In the genomic region with DNA sequence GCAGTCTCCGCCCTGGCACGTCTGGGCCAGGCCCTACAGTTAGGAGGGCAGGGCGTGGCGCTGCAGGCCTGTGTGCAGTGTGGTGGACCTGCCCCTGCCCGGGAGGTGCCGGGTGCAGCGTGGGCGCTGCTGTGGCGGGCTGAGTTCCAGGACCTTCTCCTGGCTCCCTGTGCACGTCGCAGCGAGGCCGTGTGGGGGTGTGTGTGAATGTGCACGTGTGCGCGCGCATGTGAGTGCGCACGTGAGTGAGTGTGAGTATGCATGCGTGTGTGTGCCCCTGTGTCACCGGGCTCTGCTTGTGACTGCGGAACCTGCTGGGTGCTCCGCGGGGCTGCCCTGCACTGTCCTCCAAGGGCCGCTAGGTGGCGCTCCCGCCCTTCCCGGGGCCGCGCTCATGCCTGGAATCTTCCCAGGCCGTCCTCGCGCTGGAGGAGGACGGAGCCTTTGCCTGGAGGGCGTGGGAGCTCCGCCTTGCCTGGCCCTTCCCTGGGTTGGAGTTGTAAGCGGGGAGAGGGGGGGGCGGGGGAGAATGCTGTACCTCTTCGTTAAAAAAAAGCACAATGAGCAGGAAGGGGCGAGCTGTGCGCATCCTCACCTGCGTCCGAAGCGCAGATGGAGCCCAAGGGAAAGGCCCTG, we compare ENCODE assay signal across 8 cellular contexts.
DNase-seq lines count a peak whose midpoint lies in the region; ATAC-seq and TF ChIP-seq lines count a peak whose summit lies in the region.

No MANE protein-coding gene starts in this region.

- CTCF ChIA-PET in activated CD8-positive, alpha-beta memory T cell treated with anti-CD3 and anti-CD28 coated beads, Interleukin-2, amount 10 ng/mL, durations not matched to agents 7 days and 5 days (lab: Charles Lee), result interaction anchor here (0.6 to 2.7 kb wide), 8 partner anchors 9 to 192 kb away, joined by 3 to 15 read pairs (median 3); no protein-coding TSS in a partner anchor

- DNase-seq in AML-193 (lab: John Stamatoyannopoulos, UW), result peak; percentile 5 to 10
- peak; percentile 33 for DNase-seq in GOT3 (lab: John Stamatoyannopoulos, UW)
- peak; percentile 74 for DNase-seq in NCI-H82 (lab: John Stamatoyannopoulos, UW)
- DNase-seq in activated CD8-positive, alpha-beta memory T cell treated with anti-CD3 and anti-CD28 coated beads, Interleukin-2, amount 10 ng/mL, durations not matched to agents 7 days and 5 days, result peak; percentile 62
- peak; percentile 83 for DNase-seq in endothelial cell (ENCODE audit: low spot score)
- DNase-seq in midbrain (lab: John Stamatoyannopoulos, UW), result peak; percentile 78
- DNase-seq in stimulated activated CD8-positive, alpha-beta memory T cell treated with anti-CD3 and anti-CD28 coated beads, Interleukin-4, amount 100 ng/mL, for 24 hours (ENCODE audit: low read depth), result peak; percentile 37

- H3K4me1 Mint-ChIP-seq in activated CD8-positive, alpha-beta memory T cell treated with anti-CD3 and anti-CD28 coated beads, Interleukin-2, amount 10 ng/mL, durations not matched to agents 7 days and 5 days, result no peaks in the 10 kb centered on the region
- H3K4me1 Mint-ChIP-seq in endothelial cell (ENCODE audit: unreplicated experiment), result no peaks in the 10 kb centered on the region

- peak; percentile 95 for TF ChIP-seq CTCF in endothelial cell (IDR thresholded peaks at IDR 0.05; ENCODE audit: unreplicated experiment)

- no peak overlapping the region for H3K27ac Mint-ChIP-seq in activated CD8-positive, alpha-beta memory T cell treated with anti-CD3 and anti-CD28 coated beads, Interleukin-2, amount 10 ng/mL, durations not matched to agents 7 days and 5 days
- no peak overlapping the region for H3K27ac Mint-ChIP-seq in endothelial cell (ENCODE audit: unreplicated experiment)

- H3K27me3 Mint-ChIP-seq in activated CD8-positive, alpha-beta memory T cell treated with anti-CD3 and anti-CD28 coated beads, Interleukin-2, amount 10 ng/mL, durations not matched to agents 7 days and 5 days, result no peaks in the 10 kb centered on the region
- H3K27me3 Mint-ChIP-seq in endothelial cell (ENCODE audit: unreplicated experiment), result peaks cover 6% of the 10 kb centered on the region

- no peak overlapping the region for H3K4me3 Mint-ChIP-seq in activated CD8-positive, alpha-beta memory T cell treated with anti-CD3 and anti-CD28 coated beads, Interleukin-2, amount 10 ng/mL, durations not matched to agents 7 days and 5 days
- no peak overlapping the region for H3K4me3 Mint-ChIP-seq in endothelial cell (ENCODE audit: unreplicated experiment)

- ATAC-seq in activated CD8-positive, alpha-beta memory T cell treated with anti-CD3 and anti-CD28 coated beads, Interleukin-2, amount 10 ng/mL, durations not matched to agents 7 days and 5 days, result peak; percentile 77
- ATAC-seq in HG02970 (IDR thresholded peaks at IDR 0.05; ENCODE audit: low FRiP score, unreplicated experiment), result no peak

- peaks cover 3% of the 10 kb centered on the region for H3K36me3 Mint-ChIP-seq in activated CD8-positive, alpha-beta memory T cell treated with anti-CD3 and anti-CD28 coated beads, Interleukin-2, amount 10 ng/mL, durations not matched to agents 7 days and 5 days
- H3K36me3 Mint-ChIP-seq in endothelial cell (ENCODE audit: low read depth, unreplicated experiment), result peaks cover 4% of the 10 kb centered on the region

- H3K9me3 Mint-ChIP-seq in activated CD8-positive, alpha-beta memory T cell treated with anti-CD3 and anti-CD28 coated beads, Interleukin-2, amount 10 ng/mL, durations not matched to agents 7 days and 5 days (ENCODE audit: low read depth), result no peaks in the 10 kb centered on the region
- no peaks in the 10 kb centered on the region for H3K9me3 Mint-ChIP-seq in endothelial cell (ENCODE audit: unreplicated experiment)

Comparison
In these comparisons a context has a peak if more than half of its experiments do, and no peak if none do; other contexts are left out.
1. DNase-seq: peak in every context shown above with its lines; median percentile 83 in endothelial cell; 78 in midbrain; 74 in NCI-H82; 62 in activated CD8-positive, alpha-beta memory T cell treated with anti-CD3 and anti-CD28 coated beads, Interleukin-2, amount 10 ng/mL, durations not matched to agents 7 days and 5 days; 37 in stimulated activated CD8-positive, alpha-beta memory T cell treated with anti-CD3 and anti-CD28 coated beads, Interleukin-4, amount 100 ng/mL, for 24 hours; 33 in GOT3; 8 in AML-193.